Comparison of ENCODE assay signal across 33 cellular contexts in the genomic region with DNA sequence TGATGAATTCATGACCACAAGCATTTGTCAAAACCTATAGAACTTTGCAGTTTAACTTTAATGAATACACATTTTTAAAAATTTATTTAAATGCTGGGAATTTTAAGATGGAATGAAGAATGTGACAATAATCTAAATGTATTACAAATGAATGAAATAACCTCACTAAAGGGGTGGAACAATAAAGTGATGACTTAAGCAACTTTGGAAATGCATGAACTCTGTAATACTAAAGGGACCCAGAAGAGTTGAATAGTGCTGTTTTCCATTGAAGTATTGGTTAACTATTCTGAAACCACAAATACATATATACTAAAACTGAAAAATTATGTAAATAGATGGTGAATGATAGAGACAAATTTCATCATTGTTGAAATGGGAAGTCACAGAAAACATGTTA.
"Had no signal": no experiment of that assay in that cellular context is flagged by ENCODE, and none has a peak within 500 bp of the region (broad histone marks: within the 10 kb centered on the region; RNA-seq: fewer than 3 reads in every experiment).

No MANE protein-coding gene starts in this region.

- H3K27ac ChIP-seq: adrenal gland, ascending aorta, body of pancreas, brain microvascular endothelial cell, breast epithelium, cardiac muscle cell had no signal

- H3K4me1 ChIP-seq: adrenal gland, ascending aorta, body of pancreas, breast epithelium had no signal

- ATAC-seq: activated naive CD4-positive, alpha-beta T cell treated with anti-CD3 and anti-CD28 coated beads, Interleukin-2, amount 50 U/mL, for 72 hours; activated naive CD8-positive, alpha-beta T cell treated with anti-CD3 and anti-CD28 coated beads, Interleukin-2, amount 50 U/mL, for 24 hours; activated T-cell treated with anti-CD3 and anti-CD28 coated beads, Interleukin-2, amount 50 U/mL, for 4 hours; activated T-cell treated with anti-CD3 and anti-CD28 coated beads, Interleukin-2, amount 50 U/mL, for 72 hours; activated T-helper 17 cell treated with anti-CD3 and anti-CD28 coated beads, Interleukin-2, amount 50 U/mL, for 72 hours; body of pancreas had no signal

- H3K27me3 ChIP-seq: adrenal gland, ascending aorta, body of pancreas, brain microvascular endothelial cell, breast epithelium, cardiac muscle cell had no signal

- H3K36me3 ChIP-seq: adrenal gland, ascending aorta, brain microvascular endothelial cell, breast epithelium, cardiac muscle cell had no signal

- DNase-seq: activated effector memory CD4-positive, alpha-beta T cell treated with anti-CD3 and anti-CD28 coated beads, Interleukin-2, amount 50 U/mL, for 16 hours; activated effector memory CD4-positive, alpha-beta T cell treated with Interleukin-2 at 50 U/mL for 16 hours; activated gamma-delta T cell; activated gamma-delta T cell treated with Interleukin-2 at 50 U/mL for 16 hours; activated naive CD4-positive, alpha-beta T cell; activated naive CD4-positive, alpha-beta T cell treated with anti-CD3 and anti-CD28 coated beads for 36 hours; activated naive CD4-positive, alpha-beta T cell treated with anti-CD3 and anti-CD28 coated beads, Interleukin-2, amount 10 ng/mL, durations not matched to agents 7 days and 5 days; activated naive CD4-positive, alpha-beta T cell treated with anti-CD3 and anti-CD28 coated beads, Interleukin-2, amount 50 U/mL, for 16 hours; activated naive CD4-positive, alpha-beta T cell treated with Interleukin-2 at 50 U/mL for 16 hours; activated naive CD8-positive, alpha-beta T cell treated with anti-CD3 and anti-CD28 coated beads for 36 hours; activated naive CD8-positive, alpha-beta T cell treated with anti-CD3 and anti-CD28 coated beads, Interleukin-2, amount 10 ng/mL, durations not matched to agents 7 days and 5 days; activated naive CD8-positive, alpha-beta T cell treated with anti-CD3 and anti-CD28 coated beads, Interleukin-2, amount 50 U/mL, for 24 hours; activated T-cell treated with anti-CD3 and anti-CD28 coated beads, Interleukin-2, amount 50 U/mL, for 24 hours; activated T-cell treated with anti-CD3 and anti-CD28 coated beads, Interleukin-2, amount 50 U/mL, for 4 hours; activated T-cell treated with anti-CD3 and anti-CD28 coated beads, Interleukin-2, amount 50 U/mL, for 48 hours; activated T-cell treated with anti-CD3 and anti-CD28 coated beads, Interleukin-2, amount 50 U/mL, for 72 hours; adrenal gland; amniotic stem cell; amygdala; anterior cingulate cortex; aorta; body of pancreas; brain microvascular endothelial cell; caudate nucleus; central memory CD4-positive, alpha-beta T cell; cerebellar nuclear complex had no signal

- H3K9me3 ChIP-seq: ascending aorta, body of pancreas, breast epithelium had no signal

- H3K4me3 ChIP-seq: adrenal gland, ascending aorta, body of pancreas, breast epithelium, cardiac muscle cell had no signal

- FAIRE-seq: astrocyte, bronchial epithelial cell had no signal
